ENCODE assay signal across 5 cellular contexts in genomic region chr7:146112755-146113154, GRCh38. TPM values are rescaled to one million over a fixed set of nuclear protein-coding genes. Genes with fewer than 3 reads are reported as not detected.
"Had no signal": no experiment of that assay in that cellular context is flagged by ENCODE, and none has a peak within 500 bp of the region (broad histone marks: within the 10 kb centered on the region; RNA-seq: fewer than 3 reads in every experiment).

No MANE protein-coding gene starts in this region.

- DNase-seq: GM23248, H9, HCEC 1CT, IMR-90, KBM-7 had no signal

- H3K4me3 ChIP-seq: GM23248 had no signal

- H3K27ac ChIP-seq: GM23248 had no signal

- H2AFZ ChIP-seq: GM23248 had no signal

- H3K9ac ChIP-seq: GM23248 had no signal

RNA-seq across cellular contexts. Expression of gene CNTNAP2, which starts 3.8 kb away (rescaled TPM):
- total RNA-seq: GM23248, IMR-90 had no signal
- polyA plus RNA-seq: GM23248, IMR-90 had no signal
